ENCODE assay signal across 21 cellular contexts in genomic region chr4:108903464-108904221, GRCh38.
DNase-seq lines count a peak whose midpoint lies in the region; ATAC-seq, FAIRE-seq and TF ChIP-seq lines count a peak whose summit lies in the region.
"Had no signal": no experiment of that assay in that cellular context is flagged by ENCODE, and none has a peak within 500 bp of the region (broad histone marks: within the 10 kb centered on the region; RNA-seq: fewer than 3 reads in every experiment).

No MANE protein-coding gene starts in this region.

- POLR2A ChIA-PET in HepG2 (lab: Yijun Ruan, JAX) (no interaction called here), GM10248 (lab: Yijun Ruan, JAX) (no interaction called here)

- H3K27me3 ChIP-seq in HepG2 (ENCODE audit: control insufficient read depth in 1 of 2, insufficient read depth in 2 of 2, low read length in 2 of 2) = peaks cover 1 to 9% of the 10 kb centered on the region in 2 experiments; a peak in 3 of 5 replicates
- H3K27me3 ChIP-seq in right lobe of liver = peaks cover 0 to 4% of the 10 kb centered on the region in 2 donors
- H3K27me3 ChIP-seq in pancreas = no peaks in the 10 kb centered on the region

- no peak for TF ChIP-seq CTCF in HepG2 (CRISPR knock-in tag; IDR thresholded peaks at IDR 0.05)
- TF ChIP-seq CTCF in right lobe of liver (IDR thresholded peaks at IDR 0.05) = no peak
- no peak for TF ChIP-seq CTCF in pancreas (IDR thresholded peaks at IDR 0.05)
- no peak for TF ChIP-seq CTCF in GM10248 (IDR thresholded peaks at IDR 0.05; ENCODE audit: control extremely low read depth, extremely low read depth, low read depth, missing control alignments)

- ATAC-seq in HepG2 (no peak), right lobe of liver (no peak), pancreas (no peak), HG03045 (IDR thresholded peaks at IDR 0.05; ENCODE audit: unreplicated experiment) (no peak)
- ATAC-seq: A549 had no signal

- no peak overlapping the region for H2AFZ ChIP-seq in HepG2 (ENCODE audit: low read length)
- H2AFZ ChIP-seq: GM23248 had no signal

- TF ChIP-seq EP300 in HepG2 (IDR thresholded peaks at IDR 0.05; ENCODE audit: low read depth in 2 of 2, low read length in 2 of 2) (no peak), HepG2 (CRISPR knock-in tag; IDR thresholded peaks at IDR 0.05; ENCODE audit: borderline replicate concordance) (no peak)

- DNase-seq in HepG2 (ENCODE audit: low spot score) (no peak), right lobe of liver (no peak), pancreas (no peak), GM10248 (ENCODE audit: extremely low spot score) (no peak), hippocampal formation (lab: John Stamatoyannopoulos, UW) (no peak)
- DNase-seq: AML-193; CD4-positive, alpha-beta T cell; DMS153; DMS79; GF-D8; GM23248; HFFc6; KG1 had no signal

- H3K9me3 ChIP-seq in HepG2 (ENCODE audit: low read length) (no peaks in the 10 kb centered on the region), right lobe of liver (no peaks in the 10 kb centered on the region), pancreas (no peaks in the 10 kb centered on the region)
- H3K9me3 ChIP-seq: A549, HAP-1 had no signal

- in situ Hi-C loops in HepG2 (cut with HindIII; ENCODE audit: extremely low pct_ligation_motif_present, low pct_unique_long_range_greater_than_20kb) = no loop called here

- CTCF ChIA-PET in HepG2 (lab: Yijun Ruan, JAX; ENCODE audit: low intra/inter-chr PET ratio, low total read pairs) (no interaction called here), GM10248 (lab: Yijun Ruan, JAX) (interaction anchor here (1.1 to 1.4 kb wide), 2 partner anchors 9 to 10 kb away, joined by 3 to 5 read pairs; no protein-coding TSS in a partner anchor)

- no peak overlapping the region for H3K27ac ChIP-seq in HepG2 (ENCODE audit: extremely low read length, insufficient read depth, low read length)
- H3K27ac ChIP-seq in right lobe of liver = no peak overlapping the region
- no peak overlapping the region for H3K27ac ChIP-seq in pancreas
- H3K27ac ChIP-seq: 22Rv1, A549, C4-2B, GM23248 had no signal

- WGBS in HepG2 (ENCODE audit: low lambda C conversion rate) = 2% methylated on average over 4 of the region's 4 CpGs
- WGBS in right lobe of liver (ENCODE audit: insufficient coverage, low coverage, low lambda C conversion rate, missing lambda C conversion rate) = 61% methylated on average over 4 of the region's 4 CpGs
- WGBS in pancreas, 2 donors = 79 to 83% methylated on average over 4 of the region's 4 CpGs

- no peak for TF ChIP-seq RAD21 in HepG2 (CRISPR knock-in tag; IDR thresholded peaks at IDR 0.05)

- H3K36me3 ChIP-seq in HepG2 (replicated peaks in 1 of 2; ENCODE audit: control insufficient read depth in 1 of 2, insufficient read depth in 2 of 2, low read length in 2 of 2) = no peaks in the 10 kb centered on the region
- H3K36me3 ChIP-seq in right lobe of liver = no peaks in the 10 kb centered on the region
- H3K36me3 ChIP-seq in pancreas = no peaks in the 10 kb centered on the region
- H3K36me3 ChIP-seq: HAP-1 had no signal

- no peak overlapping the region for H3K4me2 ChIP-seq in HepG2 (ENCODE audit: low read depth, low read length)
- H3K4me2 ChIP-seq: A549 had no signal

- no peaks in the 10 kb centered on the region for H3K4me1 ChIP-seq in HepG2 (ENCODE audit: insufficient read depth, low read length)
- H3K4me1 ChIP-seq in right lobe of liver = no peaks in the 10 kb centered on the region
- no peaks in the 10 kb centered on the region for H3K4me1 ChIP-seq in pancreas
- H3K4me1 ChIP-seq: A549 had no signal

- H3K4me3 ChIP-seq in HepG2 (replicated peaks in 1 of 3; ENCODE audit: insufficient read depth in 1 of 3, low read depth in 2 of 3, low read length in 3 of 3) = no peak overlapping the region
- no peak overlapping the region for H3K4me3 ChIP-seq in right lobe of liver
- no peak overlapping the region for H3K4me3 ChIP-seq in pancreas
- H3K4me3 ChIP-seq: A549, GM12878, GM23248, HAP-1 had no signal

- intact Hi-C loops in HepG2 (cut with micrococcal nuclease; ENCODE audit: unreplicated experiment) (no loop called here), right lobe of liver (cut with DNase I) (no loop called here), pancreas (cut with DNase I) (no loop called here)

- no peak for FAIRE-seq in HepG2 (lab: Jason Lieb, UNC)
- FAIRE-seq in endometrium (lab: Jason Lieb, UNC) = peak; percentile 82
- peak; percentile 39 for FAIRE-seq in pancreas (lab: Jason Lieb, UNC)
- FAIRE-seq: A549, GM12878, HTR-8/SVneo had no signal

- H3K9ac ChIP-seq in HepG2 (ENCODE audit: insufficient read depth, low read depth, low read length) = no peak overlapping the region
- H3K9ac ChIP-seq: GM23248 had no signal

- no TSS peak for BruUV-seq in HepG2 (replicated peaks; lab: Mats Ljungman, UMichigan)

- no peaks in the 10 kb centered on the region for H4K20me1 ChIP-seq in HepG2 (ENCODE audit: insufficient read depth, low read length)

- TF ChIP-seq POLR2A in HepG2 (IDR thresholded peaks at IDR 0.05; ENCODE audit: insufficient read depth in 1 of 2, low read depth in 2 of 2, low read length in 2 of 2) (no peak), right lobe of liver (IDR thresholded peaks at IDR 0.05) (no peak)

- H3K79me2 ChIP-seq in HepG2 (ENCODE audit: insufficient read depth, low read length) = no peaks in the 10 kb centered on the region

TF ChIP-seq in HepG2, 621 proteins besides CTCF, POLR2A, EP300 and RAD21:
- TF ChIP-seq SMARCE1 (IDR thresholded peaks at IDR 0.05; ENCODE audit: borderline replicate concordance) = no peak
- TF ChIP-seq CREB1 (IDR thresholded peaks at IDR 0.05) = peak; percentile 52
- TF ChIP-seq CREB1 (CRISPR knock-in tag; IDR thresholded peaks at IDR 0.05) = no peak
- 0 out of 2 replicates have a peak, but pooled peaks have one; percentile 8 for TF ChIP-seq ATF7 (IDR thresholded peaks at IDR 0.05)
- no peak for TF ChIP-seq ATF7 (CRISPR knock-in tag; IDR thresholded peaks at IDR 0.05)
- TF ChIP-seq CBX5 (CRISPR knock-in tag; IDR thresholded peaks at IDR 0.05; ENCODE audit: borderline replicate concordance) = no peak
